Comparison of ENCODE assay signal across 8 cellular contexts in the genomic region with DNA sequence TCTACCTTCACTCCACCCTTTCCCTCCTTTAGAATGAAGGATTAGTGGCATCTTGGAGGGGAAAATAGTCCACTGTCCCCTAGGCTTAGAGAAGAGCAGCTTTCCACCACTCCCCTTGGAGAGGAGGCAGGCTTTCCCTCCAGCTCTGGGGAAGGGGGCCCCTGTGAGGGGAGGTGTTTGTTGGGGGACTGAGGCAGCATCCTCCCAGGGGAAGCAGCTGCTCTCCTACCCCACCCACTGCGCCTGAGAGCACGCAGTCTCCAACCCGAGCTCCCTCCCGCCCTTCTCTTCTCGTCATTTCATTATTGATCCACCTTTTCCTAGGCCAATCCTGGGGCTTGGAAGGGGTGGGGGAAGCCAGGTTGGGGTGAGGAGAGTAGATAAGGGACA. TPM values are rescaled to one million over a fixed set of nuclear protein-coding genes. Genes with fewer than 3 reads are reported as not detected.
A peak's percentile ranks its signal among the peaks of the same experiment; 100 is the strongest.
DNase-seq lines count a peak whose midpoint lies in the region; TF ChIP-seq lines count a peak whose summit lies in the region.

No MANE protein-coding gene starts in this region.

- no peaks in the 10 kb centered on the region for H3K27me3 ChIP-seq in Caco-2 (replicated peaks; ENCODE audit: control insufficient read depth, insufficient read depth, low read length)
- H3K27me3 ChIP-seq in Loucy (ENCODE audit: insufficient read depth, low read length, poor library complexity, severe bottlenecking): no peaks in the 10 kb centered on the region
- H3K27me3 ChIP-seq in vagina: no peaks in the 10 kb centered on the region

- peak overlapping the region; percentile 95 for H3K9ac ChIP-seq in Loucy (ENCODE audit: low read depth, low read length, poor library complexity, severe bottlenecking)

- H3K9me3 Mint-ChIP-seq in Caco-2 (ENCODE audit: unreplicated experiment) (no peaks in the 10 kb centered on the region), neural crest cell (no peaks in the 10 kb centered on the region)

- TF ChIP-seq CTCF in Caco-2 (IDR thresholded peaks at IDR 0.05; ENCODE audit: insufficient read depth in 1 of 2, low read depth in 1 of 2, low read length in 1 of 2, severe bottlenecking in 1 of 2, unreplicated experiment in 1 of 2) (no peak), Loucy (conservative IDR thresholded peaks at IDR 0.05; ENCODE audit: low read length) (no peak), neural crest cell (conservative IDR thresholded peaks at IDR 0.05) (no peak), vagina (IDR thresholded peaks at IDR 0.05) (no peak)

- no TSS peak for BruUV-seq in Caco-2 (replicated peaks; lab: Mats Ljungman, UMichigan)

- peak overlapping the region; percentile 99 for H3K4me2 ChIP-seq in Loucy (ENCODE audit: low read depth, low read length, poor library complexity, severe bottlenecking)

- H3K4me3 Mint-ChIP-seq in Caco-2 (ENCODE audit: unreplicated experiment) (peak overlapping the region; percentile 82), neural crest cell (peak overlapping the region; percentile 95)

- H3K4me1 ChIP-seq in Caco-2 (peaks cover 24% of the 10 kb centered on the region), Loucy (ENCODE audit: insufficient read depth, low read length, poor library complexity, severe bottlenecking) (peaks cover 50% of the 10 kb centered on the region), vagina (peaks cover 73% of the 10 kb centered on the region)

- no peaks in the 10 kb centered on the region for H3K9me2 ChIP-seq in Loucy (replicated peaks; ENCODE audit: low read depth, low read length)

- H3K36me3 Mint-ChIP-seq in Caco-2 (ENCODE audit: insufficient read depth, unreplicated experiment) (peaks cover 43% of the 10 kb centered on the region), neural crest cell (ENCODE audit: low read depth) (no peaks in the 10 kb centered on the region)

- peak overlapping the region; percentile 97 for H3K27ac ChIP-seq in vagina

- peaks cover 62% of the 10 kb centered on the region for H3K79me2 ChIP-seq in Loucy (ENCODE audit: insufficient read depth, low read length)

- H3K4me3 ChIP-seq in Caco-2 (ENCODE audit: low read depth, low read length) (peak overlapping the region; percentile 97), Loucy (ENCODE audit: low read length, poor library complexity, severe bottlenecking) (peak overlapping the region; percentile 92), vagina (peak overlapping the region; percentile 66 to 99)

- DNase-seq in Caco-2: no peak
- peak; percentile 25 for DNase-seq in activated CD8-positive, alpha-beta memory T cell treated with anti-CD3 and anti-CD28 coated beads, Interleukin-2, amount 50 U/mL, for 4 hours
- DNase-seq in erythroblast (lab: John Stamatoyannopoulos, UW): peak; percentile 63 to 73
- DNase-seq in neural crest cell (ENCODE audit: low read depth, low spot score): peak; percentile 9
- no peak for DNase-seq in vagina (ENCODE audit: extremely low spot score in 2 of 2)
- no peak for DNase-seq in posterior vena cava (ENCODE audit: low spot score)
- DNase-seq in SKM-1 treated with dmso at 0.1 percent for 144 hours (lab: John Stamatoyannopoulos, UW; ENCODE audit: unreplicated experiment): no peak

- POLR2A ChIA-PET in Caco-2 (lab: Charles Lee): interaction anchor here (0.6 kb wide), 1 partner anchor 15 kb away, joined by 4 read pairs; no protein-coding TSS in a partner anchor

- no peak overlapping the region for H2AFZ ChIP-seq in Loucy (ENCODE audit: low read length)

- no peaks in the 10 kb centered on the region for H3K36me3 ChIP-seq in Caco-2 (ENCODE audit: control insufficient read depth, insufficient read depth, low read length)
- H3K36me3 ChIP-seq in Loucy (ENCODE audit: insufficient read depth, low read length): no peaks in the 10 kb centered on the region; the same call in 1 of the 2 replicates
- H3K36me3 ChIP-seq in vagina: no peaks in the 10 kb centered on the region

- CTCF ChIA-PET in Caco-2 (lab: Charles Lee): interaction anchor here (0.7 kb wide), 1 partner anchor 18 kb away, joined by 3 read pairs; no protein-coding TSS in a partner anchor

- H3K4me1 Mint-ChIP-seq in Caco-2 (ENCODE audit: low read depth, unreplicated experiment): peaks cover 37% of the 10 kb centered on the region
- H3K4me1 Mint-ChIP-seq in neural crest cell: peaks cover 73% of the 10 kb centered on the region

- no peak for TF ChIP-seq POLR2A in erythroblast (IDR thresholded peaks at IDR 0.05; ENCODE audit: low read length)
- no peak for TF ChIP-seq POLR2A in vagina (IDR thresholded peaks at IDR 0.05)

- peaks cover 57% of the 10 kb centered on the region for H4K20me1 ChIP-seq in Loucy (ENCODE audit: insufficient read depth, low read length, poor library complexity, severe bottlenecking)

- H3F3A ChIP-seq in Loucy (ENCODE audit: low read depth): peaks cover 10% of the 10 kb centered on the region; the same call in 1 of the 2 replicates

- H3K9me3 ChIP-seq in Caco-2 (no peaks in the 10 kb centered on the region), Loucy (ENCODE audit: insufficient read depth, low read depth, low read length) (no peaks in the 10 kb centered on the region), vagina (no peaks in the 10 kb centered on the region)

- H3K27ac Mint-ChIP-seq in Caco-2 (ENCODE audit: unreplicated experiment) (peak overlapping the region; percentile 88), neural crest cell (ENCODE audit: unreplicated experiment) (peak overlapping the region; percentile 95)

- intact Hi-C loops in Caco-2 (cut with micrococcal nuclease; ENCODE audit: unreplicated experiment) (no loop called here), vagina (cut with DNase I) (no loop called here), posterior vena cava (cut with DNase I) (no loop called here)

- H3K27me3 Mint-ChIP-seq in Caco-2 (ENCODE audit: insufficient read depth, unreplicated experiment) (no peaks in the 10 kb centered on the region), neural crest cell (ENCODE audit: low read depth) (no peaks in the 10 kb centered on the region)

RNA-seq across cellular contexts. Expression of a gene that starts 1.4 kb away (rescaled TPM):
- 93.9 and 107 TPM in 2 replicates for total RNA-seq in Caco-2 (2022)
- 78.8 and 86.3 TPM in 2 replicates for total RNA-seq in neural crest cell
- total RNA-seq in vagina: 72.7 TPM
- total RNA-seq in posterior vena cava: 10 to 100 TPM; 47.3 to 59.7 TPM

RNA-seq across cellular contexts. Expression of a gene that starts 36.3 kb away (rescaled TPM):
- 537 and 576 TPM in 2 replicates for total RNA-seq in Caco-2 (2022)
- 227 and 233 TPM in 2 replicates for total RNA-seq in neural crest cell
- total RNA-seq in vagina: 169 TPM
- 100 to 1,000 TPM; 121 to 146 TPM for total RNA-seq in posterior vena cava

Comparison
In these comparisons a context has a peak if more than half of its experiments do, and no peak if none do; other contexts are left out.
1. DNase-seq: peak in activated CD8-positive, alpha-beta memory T cell treated with anti-CD3 and anti-CD28 coated beads, Interleukin-2, amount 50 U/mL, for 4 hours (single experiment), erythroblast (2 of 2) and neural crest cell (single experiment); none in Caco-2 (0 of 2), vagina (0 of 2), posterior vena cava (single experiment) and SKM-1 treated with dmso at 0.1 percent for 144 hours (single experiment).
2. Peak in every context shown above with its lines, with median percentiles within 50 percentile points of each other: H3K4me3 ChIP-seq.